ENCODE assay signal across 11 cellular contexts in genomic region chr10:88793747-88794299, GRCh38. TPM values are rescaled to one million over a fixed set of nuclear protein-coding genes. Genes with fewer than 3 reads are reported as not detected.
DNase-seq lines count a peak whose midpoint lies in the region; TF ChIP-seq lines count a peak whose summit lies in the region.
"Had no signal": no experiment of that assay in that cellular context is flagged by ENCODE, and none has a peak within 500 bp of the region (broad histone marks: within the 10 kb centered on the region; RNA-seq: fewer than 3 reads in every experiment).

No MANE protein-coding gene starts in this region.

- H3K27ac Mint-ChIP-seq in HFFc6 (no peak overlapping the region), immature natural killer cell (no peak overlapping the region)
- no peak overlapping the region for H3K27ac Mint-ChIP-seq in T-helper 2 cell treated with Interferon-gamma antibody and Interleukin-4, amounts not matched to agents 5 μg/mL and 100 μg/mL, for 36 hours

- H3K27me3 Mint-ChIP-seq in HFFc6 (ENCODE audit: insufficient read depth) = peaks cover 9% of the 10 kb centered on the region
- H3K27me3 Mint-ChIP-seq in T-helper 2 cell treated with Interferon-gamma antibody and Interleukin-4, amounts not matched to agents 5 μg/mL and 100 μg/mL, for 36 hours (ENCODE audit: low read depth) = peaks cover 33% of the 10 kb centered on the region
- H3K27me3 Mint-ChIP-seq in immature natural killer cell (ENCODE audit: low read depth in 3 of 3) = peaks cover 1 to 4% (median 2%) of the 10 kb centered on the region in 3 donors

- H3K4me3 Mint-ChIP-seq in HFFc6 (peak overlapping the region; percentile 34; the same call in 1 of the 2 replicates), immature natural killer cell (peak overlapping the region in 1 of 5 donors; percentile 30)
- H3K4me3 Mint-ChIP-seq in T-helper 2 cell treated with Interferon-gamma antibody and Interleukin-4, amounts not matched to agents 5 μg/mL and 100 μg/mL, for 36 hours = peak overlapping the region; percentile 8

- H3K36me3 Mint-ChIP-seq in HFFc6 (ENCODE audit: low read depth) (no peaks in the 10 kb centered on the region), immature natural killer cell (no peaks in the 10 kb centered on the region)
- no peaks in the 10 kb centered on the region for H3K36me3 Mint-ChIP-seq in T-helper 2 cell treated with Interferon-gamma antibody and Interleukin-4, amounts not matched to agents 5 μg/mL and 100 μg/mL, for 36 hours (ENCODE audit: low read depth)

- H3K9me3 Mint-ChIP-seq in HFFc6 = no peaks in the 10 kb centered on the region
- H3K9me3 Mint-ChIP-seq in T-helper 2 cell treated with Interferon-gamma antibody and Interleukin-4, amounts not matched to agents 5 μg/mL and 100 μg/mL, for 36 hours = no peaks in the 10 kb centered on the region
- no peaks in the 10 kb centered on the region for H3K9me3 Mint-ChIP-seq in immature natural killer cell

- TF ChIP-seq CTCF in HFFc6 (IDR thresholded peaks at IDR 0.05) = no peak

- peaks cover 29% of the 10 kb centered on the region for H3K4me1 Mint-ChIP-seq in HFFc6 (ENCODE audit: low read depth)
- H3K4me1 Mint-ChIP-seq in T-helper 2 cell treated with Interferon-gamma antibody and Interleukin-4, amounts not matched to agents 5 μg/mL and 100 μg/mL, for 36 hours (ENCODE audit: low read depth) = peaks cover 17% of the 10 kb centered on the region
- peaks cover 12 to 24% of the 10 kb centered on the region in 2 donors for H3K4me1 Mint-ChIP-seq in immature natural killer cell

- DNase-seq in Daoy (ENCODE audit: low read depth) (peak; percentile 16), HFFc6 (peak; percentile 33), immature natural killer cell (peak in 2 of 3 donors; percentile 13 to 14), KG1 (lab: John Stamatoyannopoulos, UW) (no peak), NCI-H2227 treated with DMSO at 0.1 percent for 48 hours (lab: John Stamatoyannopoulos, UW) (no peak), NCI-H82 (lab: John Stamatoyannopoulos, UW) (no peak), activated gamma-delta T cell treated with Interleukin-2 at 50 U/mL for 16 hours (no peak)
- DNase-seq in T-helper 2 cell treated with Interferon-gamma antibody and Interleukin-4, amounts not matched to agents 5 μg/mL and 100 μg/mL, for 36 hours (ENCODE audit: low spot score) = no peak
- DNase-seq: activated CD4-positive, CD25-positive, alpha-beta regulatory T cell; NCI-H748 treated with DMSO at 0.1 percent for 48 hours had no signal

RNA-seq across cellular contexts. Expression of gene LIPM, which starts 8.7 kb away (rescaled TPM):
- total RNA-seq in Daoy (2014; rRNA removed; shearing (Covaris generic)) = not detected in 2 replicates
- total RNA-seq in HFFc6 (2021; fragmentation: NEBNext Ultra II Directional; extraction: Animal tissue kit (Norgen Biotek cat#: 25700)) = not detected
- polyA plus RNA-seq in immature natural killer cell = not detected
- total RNA-seq: osteocyte had no signal

RNA-seq across cellular contexts. Expression of gene LIPN, which starts 34.0 kb away (rescaled TPM):
- not detected in 2 replicates for total RNA-seq in Daoy (2014; rRNA removed; shearing (Covaris generic))
- total RNA-seq in HFFc6 (2021; fragmentation: NEBNext Ultra II Directional; extraction: Animal tissue kit (Norgen Biotek cat#: 25700)) = not detected
- not detected for polyA plus RNA-seq in immature natural killer cell
- total RNA-seq: osteocyte had no signal

RNA-seq across cellular contexts. Expression of gene ANKRD22, which starts 57.8 kb away (rescaled TPM):
- not detected in 2 replicates for total RNA-seq in Daoy (2014; rRNA removed; shearing (Covaris generic))
- total RNA-seq in HFFc6 (2021; fragmentation: NEBNext Ultra II Directional; extraction: Animal tissue kit (Norgen Biotek cat#: 25700)) = not detected
- polyA plus RNA-seq in immature natural killer cell = 1 to 10 TPM in 1 of 3 donors, under 1 TPM in 1, not detected in 1; 0.84 to 1.2 TPM
- total RNA-seq: osteocyte had no signal

Comparison
In these comparisons a context has a peak if more than half of its experiments do, and no peak if none do; other contexts are left out.
1. DNase-seq: peak in Daoy (single experiment), HFFc6 (single experiment) and immature natural killer cell (2 of 3); none in T-helper 2 cell treated with Interferon-gamma antibody and Interleukin-4, amounts not matched to agents 5 μg/mL and 100 μg/mL, for 36 hours (single experiment), KG1 (single experiment), NCI-H2227 treated with DMSO at 0.1 percent for 48 hours (single experiment), NCI-H82 (single experiment) and activated gamma-delta T cell treated with Interleukin-2 at 50 U/mL for 16 hours (single experiment).